ENCODE assay signal across 1 cellular context in genomic region chr7:818031-818699, GRCh38.
TF ChIP-seq lines count a peak whose summit lies in the region.

No MANE protein-coding gene starts in this region.

TF ChIP-seq in K562, 482 proteins besides CTCF, POLR2A, EP300 and RAD21 (continued from another document):
- peak; percentile 88 for TF ChIP-seq PKNOX1 (IDR thresholded peaks at IDR 0.05)
- TF ChIP-seq ZNF224 (CRISPR knock-in tag; IDR thresholded peaks at IDR 0.05), result no peak
- no peak for TF ChIP-seq SAFB (IDR thresholded peaks at IDR 0.05; ENCODE audit: borderline replicate concordance, low read depth, low read length)
- TF ChIP-seq ZNF146 (CRISPR knock-in tag; IDR thresholded peaks at IDR 0.05; ENCODE audit: unreplicated experiment), result peak; percentile 90
- TF ChIP-seq HNRNPUL1 (IDR thresholded peaks at IDR 0.05; ENCODE audit: low read length), result no peak
- TF ChIP-seq CREB3L1 (IDR thresholded peaks at IDR 0.05; ENCODE audit: borderline replicate concordance, low read depth), result no peak
- no peak for TF ChIP-seq HLTF (IDR thresholded peaks at IDR 0.05)
- peak in 1 of 2 experiments; percentile 79; a peak in 2 of 3 replicates for TF ChIP-seq CBX3 (IDR thresholded peaks at IDR 0.05; ENCODE audit: borderline replicate concordance in 1 of 2, low read length in 2 of 2)
- TF ChIP-seq NCOA2 (IDR thresholded peaks at IDR 0.05; ENCODE audit: partially characterized antibody in 2 of 2), result no peak
- no peak for TF ChIP-seq RFX5 (IDR thresholded peaks at IDR 0.05; ENCODE audit: low read depth, low read length)
- TF ChIP-seq POLR3G (IDR thresholded peaks at IDR 0.05; ENCODE audit: extremely low read depth, insufficient read length, insufficient replicate concordance), result no peak
- no peak for TF ChIP-seq PBX2 (CRISPR knock-in tag; IDR thresholded peaks at IDR 0.05; ENCODE audit: low read depth)
- peak; percentile 50; the same call in 1 of the 2 replicates for TF ChIP-seq PBX2 (tag; conservative IDR thresholded peaks at IDR 0.05; ENCODE audit: low read depth)
- TF ChIP-seq MEIS2 (IDR thresholded peaks at IDR 0.05; ENCODE audit: partially characterized antibody), result peak; percentile 46
- TF ChIP-seq SMARCA5 (IDR thresholded peaks at IDR 0.05), result 0 out of 2 replicates have a peak, but pooled peaks have one; percentile 22
- peak; percentile 74; the same call in 1 of the 2 replicates for TF ChIP-seq ZNF3 (CRISPR knock-in tag; IDR thresholded peaks at IDR 0.05)
- 0 out of 4 replicates have a peak, but pooled peaks of 1 of the 2 experiments have one; percentile 6 for TF ChIP-seq TRIM24 (IDR thresholded peaks at IDR 0.05)
